ENCODE assay signal across 8 cellular contexts in genomic region chr14:91372680-91373495, GRCh38. TPM values are rescaled to one million over a fixed set of nuclear protein-coding genes. Genes with fewer than 3 reads are reported as not detected.
DNase-seq lines count a peak whose midpoint lies in the region; ATAC-seq and TF ChIP-seq lines count a peak whose summit lies in the region.

No MANE protein-coding gene starts in this region.

- peak overlapping the region; percentile 93 for H3K4me2 ChIP-seq in MM.1S (ENCODE audit: low read depth, low read length)

- peak overlapping the region; percentile 70 for H3K4me3 Mint-ChIP-seq in activated T-cell treated with anti-CD3 and anti-CD28 coated beads, Interleukin-2, amount 50 U/mL, for 4 hours
- peak overlapping the region; percentile 62 for H3K4me3 Mint-ChIP-seq in stimulated activated memory B cell treated with anti-CD40 and anti-IgM and Interleukin-4, amounts not matched to agents 10 μg/mL and 1 μg/mL and 100 μg/mL, for 72 hours

- H2AFZ ChIP-seq in MM.1S (ENCODE audit: low read length): no peak overlapping the region

- H3K27me3 Mint-ChIP-seq in activated T-cell treated with anti-CD3 and anti-CD28 coated beads, Interleukin-2, amount 50 U/mL, for 4 hours (ENCODE audit: low read depth): no peaks in the 10 kb centered on the region
- H3K27me3 Mint-ChIP-seq in stimulated activated memory B cell treated with anti-CD40 and anti-IgM and Interleukin-4, amounts not matched to agents 10 μg/mL and 1 μg/mL and 100 μg/mL, for 72 hours: no peaks in the 10 kb centered on the region

- peak overlapping the region; percentile 100 for H3K27ac ChIP-seq in MM.1S (ENCODE audit: low read length)

- H3K9me3 ChIP-seq in MM.1S (replicated peaks; ENCODE audit: insufficient read depth, low read length): no peaks in the 10 kb centered on the region

- H3K4me1 ChIP-seq in MM.1S (ENCODE audit: low read length): peaks cover 88% of the 10 kb centered on the region

- no peaks in the 10 kb centered on the region for H3K27me3 ChIP-seq in MM.1S (replicated peaks; ENCODE audit: insufficient read depth, low read length)

- H3K36me3 ChIP-seq in MM.1S (replicated peaks; ENCODE audit: insufficient read depth, low read length): no peaks in the 10 kb centered on the region

- H3K9me2 ChIP-seq in MM.1S (replicated peaks; ENCODE audit: insufficient read depth, low read length): no peaks in the 10 kb centered on the region

- peak overlapping the region; percentile 94 for H3K27ac Mint-ChIP-seq in stimulated activated memory B cell treated with anti-CD40 and anti-IgM and Interleukin-4, amounts not matched to agents 10 μg/mL and 1 μg/mL and 100 μg/mL, for 72 hours

- H3K9me3 Mint-ChIP-seq in activated T-cell treated with anti-CD3 and anti-CD28 coated beads, Interleukin-2, amount 50 U/mL, for 4 hours: no peaks in the 10 kb centered on the region
- H3K9me3 Mint-ChIP-seq in stimulated activated memory B cell treated with anti-CD40 and anti-IgM and Interleukin-4, amounts not matched to agents 10 μg/mL and 1 μg/mL and 100 μg/mL, for 72 hours: no peaks in the 10 kb centered on the region

- DNase-seq in Daoy (ENCODE audit: low read depth): peak; percentile 64
- DNase-seq in MM.1S: peak; percentile 48
- DNase-seq in activated T-cell treated with anti-CD3 and anti-CD28 coated beads, Interleukin-2, amount 50 U/mL, for 4 hours: no peak
- no peak for DNase-seq in NCI-H1436 (lab: John Stamatoyannopoulos, UW)
- no peak for DNase-seq in activated CD4-positive, alpha-beta T cell treated with anti-CD3 and anti-CD28 coated beads for 48 hours

- H3K4me1 Mint-ChIP-seq in activated T-cell treated with anti-CD3 and anti-CD28 coated beads, Interleukin-2, amount 50 U/mL, for 4 hours (ENCODE audit: low read depth): peaks cover 99% of the 10 kb centered on the region
- H3K4me1 Mint-ChIP-seq in stimulated activated memory B cell treated with anti-CD40 and anti-IgM and Interleukin-4, amounts not matched to agents 10 μg/mL and 1 μg/mL and 100 μg/mL, for 72 hours: peaks cover 100% of the 10 kb centered on the region

- H3F3A ChIP-seq in MM.1S (ENCODE audit: insufficient read depth, low read length): peaks cover 87% of the 10 kb centered on the region

- H3K36me3 Mint-ChIP-seq in activated T-cell treated with anti-CD3 and anti-CD28 coated beads, Interleukin-2, amount 50 U/mL, for 4 hours (ENCODE audit: insufficient read depth): peaks cover 7% of the 10 kb centered on the region
- H3K36me3 Mint-ChIP-seq in stimulated activated memory B cell treated with anti-CD40 and anti-IgM and Interleukin-4, amounts not matched to agents 10 μg/mL and 1 μg/mL and 100 μg/mL, for 72 hours: peaks cover 12% of the 10 kb centered on the region

- peak overlapping the region; percentile 42; the same call in 1 of the 2 replicates for H3K4me3 ChIP-seq in MM.1S (ENCODE audit: low read length)

- peak; percentile 28 for ATAC-seq in GM21529 (IDR thresholded peaks at IDR 0.05; ENCODE audit: unreplicated experiment)
- peak; percentile 13 to 20 for ATAC-seq in activated T-cell treated with anti-CD3 and anti-CD28 coated beads, Interleukin-2, amount 50 U/mL, for 4 hours
- ATAC-seq in stimulated activated memory B cell treated with anti-CD40 and anti-IgM and Interleukin-4, amounts not matched to agents 10 μg/mL and 1 μg/mL and 100 μg/mL, for 72 hours: peak; percentile 53
- no peak for ATAC-seq in GM19328 (IDR thresholded peaks at IDR 0.05; ENCODE audit: unreplicated experiment)

- no peaks in the 10 kb centered on the region for H4K20me1 ChIP-seq in MM.1S (ENCODE audit: insufficient read depth, low read length)

- peak overlapping the region; percentile 98 for H3K9ac ChIP-seq in MM.1S (ENCODE audit: low read length)

- peaks cover 92% of the 10 kb centered on the region for H3K79me2 ChIP-seq in MM.1S (ENCODE audit: low read length)

- TF ChIP-seq CTCF in MM.1S (IDR thresholded peaks at IDR 0.05; ENCODE audit: low read length): peak; percentile 5; the same call in 1 of the 2 replicates

RNA-seq across cellular contexts. Expression of gene CCDC88C, which starts 44.7 kb away (rescaled TPM):
- total RNA-seq in Daoy (2014; rRNA removed; shearing (Covaris generic)): 6.1 and 7.2 TPM in 2 replicates
- total RNA-seq in activated T-cell treated with anti-CD3 and anti-CD28 coated beads, Interleukin-2, amount 50 U/mL, for 4 hours: 10 to 100 TPM; 50.3 to 60.2 (median 58.2) TPM

Comparison
In these comparisons a context has a peak if more than half of its experiments do, and no peak if none do; other contexts are left out.
1. DNase-seq: peak in Daoy (single experiment) and MM.1S (single experiment); none in activated T-cell treated with anti-CD3 and anti-CD28 coated beads, Interleukin-2, amount 50 U/mL, for 4 hours (single experiment), NCI-H1436 (single experiment) and activated CD4-positive, alpha-beta T cell treated with anti-CD3 and anti-CD28 coated beads for 48 hours (single experiment).